In genomic region chr2:8627019-8627691, GRCh38 we compare ENCODE assay signal across 17 cellular contexts. TPM values are rescaled to one million over a fixed set of nuclear protein-coding genes. Genes with fewer than 3 reads are reported as not detected.
DNase-seq lines count a peak whose midpoint lies in the region; ATAC-seq, FAIRE-seq and TF ChIP-seq lines count a peak whose summit lies in the region.
"Had no signal": no experiment of that assay in that cellular context is flagged by ENCODE, and none has a peak within 500 bp of the region (broad histone marks: within the 10 kb centered on the region; RNA-seq: fewer than 3 reads in every experiment).

No MANE protein-coding gene starts in this region.

- H3K36me3 ChIP-seq in GM12878 (ENCODE audit: control insufficient read depth in 2 of 2, insufficient read depth in 2 of 2, low read length in 1 of 2), result no peaks in the 10 kb centered on the region
- H3K36me3 ChIP-seq in osteoblast (ENCODE audit: insufficient read depth, low read length), result no peaks in the 10 kb centered on the region
- H3K36me3 ChIP-seq: neutrophil, thyroid gland, WERI-Rb-1 had no signal

- BruUV-seq in GM12878 (replicated peaks; lab: Mats Ljungman, UMichigan), result no TSS peak

- peaks cover 0 to 3% of the 10 kb centered on the region in 2 experiments; a peak in 1 of 4 replicates for H3K27me3 ChIP-seq in GM12878 (replicated peaks in 1 of 2; ENCODE audit: control insufficient read depth in 2 of 2, insufficient read depth in 2 of 2, low read length in 1 of 2)
- H3K27me3 ChIP-seq in osteoblast (ENCODE audit: insufficient read depth, low read length), result no peaks in the 10 kb centered on the region
- H3K27me3 ChIP-seq: neutrophil, thyroid gland had no signal

- H3K79me2 ChIP-seq in GM12878 (ENCODE audit: control insufficient read depth, insufficient read depth, low read length) (no peaks in the 10 kb centered on the region), osteoblast (ENCODE audit: insufficient read depth, low read length) (no peaks in the 10 kb centered on the region)

- H3K4me2 ChIP-seq in GM12878 (ENCODE audit: control insufficient read depth, insufficient read depth) (no peak overlapping the region), osteoblast (ENCODE audit: insufficient read depth, low read length) (no peak overlapping the region)
- H3K4me2 ChIP-seq: KMS-11 had no signal

- RAD21 ChIA-PET in GM12878 (lab: Charles Lee; ENCODE audit: unreplicated experiment), result no interaction called here

- no peak for TF ChIP-seq EP300 in GM12878 (IDR thresholded peaks at IDR 0.05; ENCODE audit: borderline replicate concordance in 1 of 2, control insufficient read depth in 1 of 2, low read depth in 2 of 2, low read length in 2 of 2)

- CTCF ChIA-PET in GM12878 (lab: Yijun Ruan, JAX), result no interaction called here

- intact Hi-C loops in GM12878 (cut with micrococcal nuclease; ENCODE audit: unreplicated experiment), result loop anchor here (5.0 kb wide), 1 partner anchor 80 kb away; no protein-coding TSS in a partner anchor

- WGBS in GM12878 (ENCODE audit: insufficient coverage, insufficient replicate concordance, low lambda C conversion rate, missing lambda C conversion rate), result 85% methylated on average over 20 of the region's 20 CpGs

- no peak for ATAC-seq in GM12878
- ATAC-seq in HG03159 (IDR thresholded peaks at IDR 0.05; ENCODE audit: unreplicated experiment), result no peak
- ATAC-seq in GM19328 (IDR thresholded peaks at IDR 0.05; ENCODE audit: unreplicated experiment), result no peak
- no peak for ATAC-seq in GM18511 (IDR thresholded peaks at IDR 0.05; ENCODE audit: unreplicated experiment)

- TF ChIP-seq POLR2A in GM12878 (IDR thresholded peaks at IDR 0.05; ENCODE audit: low read depth, low read length), result no peak

- H3K4me3 ChIP-seq in GM12878 (no peak overlapping the region), osteoblast (ENCODE audit: insufficient read depth, low read length) (no peak overlapping the region)
- H3K4me3 ChIP-seq: thyroid gland had no signal

- H3K9ac ChIP-seq in GM12878 (ENCODE audit: control insufficient read depth, insufficient read depth, low read length), result no peak overlapping the region
- H3K9ac ChIP-seq: KMS-11 had no signal

- no peaks in the 10 kb centered on the region for H4K20me1 ChIP-seq in GM12878 (ENCODE audit: control insufficient read depth, insufficient read depth)
- no peaks in the 10 kb centered on the region for H4K20me1 ChIP-seq in osteoblast (ENCODE audit: insufficient read depth, low read length)

- no peak for TF ChIP-seq CTCF in GM12878 (IDR thresholded peaks at IDR 0.05 in 2 of 3, conservative IDR thresholded peaks at IDR 0.05 in 1 of 3; ENCODE audit: control insufficient read depth in 2 of 3, extremely low read depth in 1 of 3, insufficient read depth in 1 of 3, low read depth in 3 of 3, low read length in 3 of 3)
- no peak for TF ChIP-seq CTCF in osteoblast (IDR thresholded peaks at IDR 0.05; ENCODE audit: extremely low read depth, low read depth, low read length)

- H3K27ac ChIP-seq in GM12878 (ENCODE audit: control insufficient read depth, insufficient read depth), result no peak overlapping the region
- H3K27ac ChIP-seq in osteoblast (ENCODE audit: low read depth, low read length), result no peak overlapping the region
- H3K27ac ChIP-seq: KMS-11, neutrophil, WERI-Rb-1 had no signal

- H2AFZ ChIP-seq in GM12878 (ENCODE audit: control insufficient read depth, low read depth, low read length), result no peak overlapping the region
- no peak overlapping the region for H2AFZ ChIP-seq in osteoblast (ENCODE audit: low read length)

- in situ Hi-C loops in GM12878 (cut with MboI), result no loop called here

- no peaks in the 10 kb centered on the region for H3K9me3 ChIP-seq in GM12878 (replicated peaks; ENCODE audit: control insufficient read depth, insufficient read depth, low read length)
- no peaks in the 10 kb centered on the region for H3K9me3 ChIP-seq in osteoblast (ENCODE audit: low read depth, low read length)
- H3K9me3 ChIP-seq: neutrophil, thyroid gland had no signal

- 0 out of 2 replicates have a peak, but pooled peaks have one; percentile 2 for TF ChIP-seq RAD21 in GM12878 (IDR thresholded peaks at IDR 0.05; ENCODE audit: insufficient read depth, low read depth, low read length)

- POLR2A ChIA-PET in GM12878 (lab: Charles Lee), result no interaction called here

- SMC1A ChIA-PET in GM12878 (lab: Charles Lee; ENCODE audit: uncharacterized antibody, unreplicated experiment), result interaction anchor here (0.7 to 1.3 kb wide), 2 partner anchors 22 to 53 kb away, joined by 3 to 4 read pairs; no protein-coding TSS in a partner anchor

- no peak for FAIRE-seq in GM12878 (lab: Jason Lieb, UNC)
- FAIRE-seq: A204.1, frontal cortex had no signal

- H3K4me1 ChIP-seq in GM12878 (ENCODE audit: control insufficient read depth, insufficient read depth, low read length), result peaks cover 9% of the 10 kb centered on the region; the same call in 1 of the 2 replicates
- H3K4me1 ChIP-seq in osteoblast (ENCODE audit: insufficient read depth, low read length), result no peaks in the 10 kb centered on the region

- DNase-seq in NCI-H1417 (lab: John Stamatoyannopoulos, UW) (peak in 2 of 3 experiments; percentile 14 to 55), NCI-H1417 treated with DMSO at 0.1 percent for 48 hours (lab: John Stamatoyannopoulos, UW) (no peak), NCI-H1930 (lab: John Stamatoyannopoulos, UW) (peak; percentile 41 to 66), GM12878 (ENCODE audit: low read depth, low spot score) (no peak), osteoblast (ENCODE audit: insufficient read length, low spot score, missing footprints) (peak; percentile 77)
- DNase-seq: effector CD8-positive, alpha-beta T cell; HFFc6; NCI-H446 treated with DMSO at 0.1 percent for 48 hours; thyroid gland; WERI-Rb-1 had no signal

TF ChIP-seq in GM12878, 131 proteins besides CTCF, POLR2A, EP300 and RAD21:
- TF ChIP-seq RELA (IDR thresholded peaks at IDR 0.05; ENCODE audit: borderline replicate concordance, partially characterized antibody) (no peak), RB1 (IDR thresholded peaks at IDR 0.05; ENCODE audit: borderline replicate concordance) (no peak), ZBTB33 (IDR thresholded peaks at IDR 0.05) (no peak), BMI1 (IDR thresholded peaks at IDR 0.05; ENCODE audit: borderline replicate concordance) (no peak)

RNA-seq across cellular contexts. Expression of gene ID2, which starts 54.7 kb away (rescaled TPM):
- total RNA-seq in GM12878 (2013; cell fraction: nucleolus; rRNA removed), result 271 and 378 TPM in 2 replicates
- 62.6 and 69.8 TPM in 2 replicates for total RNA-seq in GM12878 (2014; rRNA removed)
- total RNA-seq in GM12878 (2014; rRNA removed; fragmentation: Illumina TruSeq; extraction: Trizol), result 37.8 and 40.4 TPM in 2 replicates
- 36.6 and 39.0 TPM in 2 replicates for total RNA-seq in GM12878 (2021)
- 6.1 TPM for polyA plus RNA-seq in GM12878 (2011; ENCODE audit: low read depth)
- polyA plus RNA-seq in GM12878 (2011; rRNA removed), result 388 and 613 TPM in 2 replicates
- 630 and 953 TPM in 2 replicates for polyA plus RNA-seq in GM12878 (2011; cell fraction: cytosol; rRNA removed)
- polyA plus RNA-seq in GM12878 (2011; cell fraction: nucleus; rRNA removed), result 989 and 1,075 TPM in 2 replicates
- 12.6 and 14.8 TPM in 2 replicates for polyA plus RNA-seq in GM12878 (2012)
- 32.4 and 44.6 TPM in 2 replicates for polyA plus RNA-seq in GM12878 (2014; fragmentation: Illumina TruSeq; extraction: Trizol)
- polyA plus RNA-seq in GM12878 (2014; fragmentation: Nextera tagmentation; extraction: Ambion mirVana), result 10 to 100 TPM; 77.3 to 82.5 TPM
- polyA plus RNA-seq in GM12878 (2014; rRNA removed), result 116 and 162 TPM in 2 replicates
- 10 to 100 TPM; 69.1 to 81.6 TPM for polyA plus RNA-seq in GM12878 (2016; fragmentation: Nextera tagmentation; extraction: Ambion mirVana)
- polyA minus RNA-seq in GM12878 (2011; rRNA and poly(A)+ RNA removed), result 376 and 648 TPM in 2 replicates
- 107 and 121 TPM in 2 replicates for polyA minus RNA-seq in GM12878 (2011; cell fraction: cytosol; rRNA and poly(A)+ RNA removed)
- 445 and 634 TPM in 2 replicates for polyA minus RNA-seq in GM12878 (2011; cell fraction: nucleus; rRNA and poly(A)+ RNA removed)
- total RNA-seq in osteoblast, result 139 and 168 TPM in 2 replicates

Comparison
In these comparisons a context has a peak if more than half of its experiments do, and no peak if none do; other contexts are left out.
1. DNase-seq: peak in NCI-H1417 (2 of 3), NCI-H1930 (2 of 2) and osteoblast (single experiment); none in NCI-H1417 treated with DMSO at 0.1 percent for 48 hours (single experiment) and GM12878 (single experiment).